In the genomic region with DNA sequence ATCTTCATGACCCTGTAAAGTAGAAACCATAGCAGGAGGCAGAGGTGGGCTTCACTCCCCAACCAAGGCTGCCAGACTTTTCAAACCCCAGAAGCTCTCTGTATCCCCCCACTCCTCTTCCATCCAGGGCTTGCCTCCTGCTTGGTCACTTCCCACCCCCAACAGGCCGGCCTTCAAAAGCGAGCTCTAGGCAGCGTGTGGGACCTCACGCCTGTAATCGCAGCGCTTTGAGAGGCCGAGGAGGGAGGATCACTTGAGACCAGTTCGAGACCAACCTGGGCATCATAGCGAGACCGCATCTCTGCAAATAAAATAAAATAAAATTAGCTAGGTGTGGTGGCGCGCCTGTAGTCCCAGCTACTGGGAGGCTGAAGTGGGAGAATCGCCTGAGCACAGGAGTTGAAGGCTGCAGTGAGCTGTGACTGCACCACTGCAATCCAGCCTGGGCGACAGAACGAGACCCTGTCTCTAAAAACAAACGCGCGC, we compare ENCODE assay signal across 8 cellular contexts. TPM values are rescaled to one million over a fixed set of nuclear protein-coding genes. Genes with fewer than 3 reads are reported as not detected.
DNase-seq lines count a peak whose midpoint lies in the region; ATAC-seq and TF ChIP-seq lines count a peak whose summit lies in the region.

No MANE protein-coding gene starts in this region.

- peaks cover 0 to 4% of the 10 kb centered on the region in 2 donors for H3K27me3 Mint-ChIP-seq in natural killer cell (ENCODE audit: low read depth in 2 of 2)

- intact Hi-C loops in natural killer cell (cut with micrococcal nuclease): loop anchor here (1.0 kb wide), 1 partner anchor 36 kb away; no protein-coding TSS in a partner anchor

- peaks cover 21 to 25% of the 10 kb centered on the region in 2 donors for H3K4me1 Mint-ChIP-seq in natural killer cell

- H3K4me3 Mint-ChIP-seq in natural killer cell: peak overlapping the region; percentile 90

- peak overlapping the region; percentile 95 for H3K27ac ChIP-seq in cingulate gyrus (ENCODE audit: low read depth, low read length)

- DNase-seq in AG10803 (ENCODE audit: low read depth) (no peak), natural killer cell (no peak), NCI-H2171 (lab: John Stamatoyannopoulos, UW) (no peak), DMS 273 (lab: John Stamatoyannopoulos, UW; ENCODE audit: unreplicated experiment) (no peak), hepatic stellate cell (ENCODE audit: low spot score) (no peak)
- no peak for DNase-seq in Jurkat, Clone E6-1 (ENCODE audit: low read depth, low spot score)
- DNase-seq in central memory CD4-positive, alpha-beta T cell: no peak

- ATAC-seq in natural killer cell: no peak

- peak overlapping the region; percentile 85 for H3K4me3 ChIP-seq in AG10803 (ENCODE audit: low read length)
- peak overlapping the region; percentile 76 for H3K4me3 ChIP-seq in Jurkat, Clone E6-1 (ENCODE audit: low read length)

- H3K27ac Mint-ChIP-seq in natural killer cell: peak overlapping the region; percentile 89 to 92

- H3K9me3 Mint-ChIP-seq in natural killer cell: no peaks in the 10 kb centered on the region

- TF ChIP-seq CTCF in AG10803 (conservative IDR thresholded peaks at IDR 0.05; ENCODE audit: low read length): no peak
- TF ChIP-seq CTCF in natural killer cell (IDR thresholded peaks at IDR 0.05): no peak

- H3K36me3 Mint-ChIP-seq in natural killer cell: no peaks in the 10 kb centered on the region

RNA-seq across cellular contexts. Expression of a gene that starts 0.7 kb away (rescaled TPM):
- 32.8 TPM for polyA plus RNA-seq in Jurkat, Clone E6-1 (2012; ENCODE audit: insufficient read depth, insufficient read length)
- 10 to 100 TPM; 56.0 to 60.5 (median 58.3) TPM for total RNA-seq in natural killer cell

RNA-seq across cellular contexts. Expression of a gene that starts 35.4 kb away (rescaled TPM):
- 36.7 TPM for polyA plus RNA-seq in Jurkat, Clone E6-1 (2012; ENCODE audit: insufficient read depth, insufficient read length)
- 10 to 100 TPM; 45.2 to 74.3 (median 61.9) TPM for total RNA-seq in natural killer cell
